Comparison of ENCODE assay signal across 8 cellular contexts in genomic region chr10:79022565-79023488, GRCh38. TPM values are rescaled to one million over a fixed set of nuclear protein-coding genes. Genes with fewer than 3 reads are reported as not detected.
DNase-seq lines count a peak whose midpoint lies in the region; ATAC-seq, FAIRE-seq and TF ChIP-seq lines count a peak whose summit lies in the region.

No MANE protein-coding gene starts in this region.

- no peak for ATAC-seq in activated naive CD8-positive, alpha-beta T cell treated with anti-CD3 and anti-CD28 coated beads, Interleukin-2, amount 10 ng/mL, durations not matched to agents 7 days and 5 days (ENCODE audit: low read depth)

- intact Hi-C loops in adrenal gland (cut with DNase I) = no loop called here

- DNase-seq in activated naive CD8-positive, alpha-beta T cell treated with anti-CD3 and anti-CD28 coated beads, Interleukin-2, amount 10 ng/mL, durations not matched to agents 7 days and 5 days = peak; percentile 25
- no peak for DNase-seq in activated naive CD8-positive, alpha-beta T cell treated with anti-CD3 and anti-CD28 coated beads for 36 hours
- DNase-seq in adrenal gland (peak in 4 of 7 donors; percentile 45 to 74 (median 46)), mesenteric fat pad (ENCODE audit: low spot score) (peak; percentile 86), D721Med (ENCODE audit: insufficient read length, low spot score) (no peak), middle frontal gyrus (ENCODE audit: extremely low spot score, low spot score) (no peak), KG1 (lab: John Stamatoyannopoulos, UW) (no peak)

- FAIRE-seq in D721Med (lab: Jason Lieb, UNC) = no peak

- H3K4me3 ChIP-seq in adrenal gland = no peak overlapping the region

- no peak for TF ChIP-seq POLR2A in adrenal gland (IDR thresholded peaks at IDR 0.05)

- H3K27me3 Mint-ChIP-seq in activated naive CD8-positive, alpha-beta T cell treated with anti-CD3 and anti-CD28 coated beads, Interleukin-2, amount 10 ng/mL, durations not matched to agents 7 days and 5 days = peaks cover 2% of the 10 kb centered on the region
- H3K27me3 Mint-ChIP-seq in activated naive CD8-positive, alpha-beta T cell treated with anti-CD3 and anti-CD28 coated beads for 36 hours = no peaks in the 10 kb centered on the region

- H3K27ac Mint-ChIP-seq in activated naive CD8-positive, alpha-beta T cell treated with anti-CD3 and anti-CD28 coated beads, Interleukin-2, amount 10 ng/mL, durations not matched to agents 7 days and 5 days = no peak overlapping the region
- H3K27ac Mint-ChIP-seq in activated naive CD8-positive, alpha-beta T cell treated with anti-CD3 and anti-CD28 coated beads for 36 hours = no peak overlapping the region

- H3K27me3 ChIP-seq in adrenal gland = no peaks in the 10 kb centered on the region

- TF ChIP-seq EP300 in Ishikawa (IDR thresholded peaks at IDR 0.05; ENCODE audit: borderline replicate concordance) = no peak

- WGBS in adrenal gland, 4 donors = 56 to 69% (median 65%) methylated on average over 21 to 25 of the region's 25 CpGs

- TF ChIP-seq RAD21 in Ishikawa (IDR thresholded peaks at IDR 0.05; ENCODE audit: low read depth) = no peak

- TF ChIP-seq CTCF in adrenal gland (IDR thresholded peaks at IDR 0.05) (no peak), D721Med (IDR thresholded peaks at IDR 0.05; ENCODE audit: insufficient read depth, missing control alignments) (no peak)

- peak overlapping the region in 1 of 5 donors; percentile 27 for H3K27ac ChIP-seq in adrenal gland

- H3K36me3 Mint-ChIP-seq in activated naive CD8-positive, alpha-beta T cell treated with anti-CD3 and anti-CD28 coated beads, Interleukin-2, amount 10 ng/mL, durations not matched to agents 7 days and 5 days = no peaks in the 10 kb centered on the region
- H3K36me3 Mint-ChIP-seq in activated naive CD8-positive, alpha-beta T cell treated with anti-CD3 and anti-CD28 coated beads for 36 hours = no peaks in the 10 kb centered on the region

- no peaks in the 10 kb centered on the region for H3K9me3 ChIP-seq in adrenal gland (replicated peaks in 1 of 3)

- no peaks in the 10 kb centered on the region for H3K36me3 ChIP-seq in adrenal gland (replicated peaks in 1 of 2)

- H3K9me3 Mint-ChIP-seq in activated naive CD8-positive, alpha-beta T cell treated with anti-CD3 and anti-CD28 coated beads, Interleukin-2, amount 10 ng/mL, durations not matched to agents 7 days and 5 days = no peaks in the 10 kb centered on the region
- peaks cover 3% of the 10 kb centered on the region for H3K9me3 Mint-ChIP-seq in activated naive CD8-positive, alpha-beta T cell treated with anti-CD3 and anti-CD28 coated beads for 36 hours

- POLR2A ChIA-PET in activated naive CD8-positive, alpha-beta T cell treated with anti-CD3 and anti-CD28 coated beads, Interleukin-2, amount 10 ng/mL, durations not matched to agents 7 days and 5 days (lab: Charles Lee) = no interaction called here

- H3K4me3 Mint-ChIP-seq in activated naive CD8-positive, alpha-beta T cell treated with anti-CD3 and anti-CD28 coated beads, Interleukin-2, amount 10 ng/mL, durations not matched to agents 7 days and 5 days = peak overlapping the region; percentile 6
- H3K4me3 Mint-ChIP-seq in activated naive CD8-positive, alpha-beta T cell treated with anti-CD3 and anti-CD28 coated beads for 36 hours = no peak overlapping the region

- peaks cover 0 to 10% of the 10 kb centered on the region in 2 donors for H3K4me1 ChIP-seq in adrenal gland (replicated peaks in 1 of 2)

- peaks cover 20% of the 10 kb centered on the region for H3K4me1 Mint-ChIP-seq in activated naive CD8-positive, alpha-beta T cell treated with anti-CD3 and anti-CD28 coated beads, Interleukin-2, amount 10 ng/mL, durations not matched to agents 7 days and 5 days
- peaks cover 31% of the 10 kb centered on the region for H3K4me1 Mint-ChIP-seq in activated naive CD8-positive, alpha-beta T cell treated with anti-CD3 and anti-CD28 coated beads for 36 hours

TF ChIP-seq in Ishikawa, 13 proteins besides CTCF, POLR2A, EP300 and RAD21:
- TF ChIP-seq MAX (IDR thresholded peaks at IDR 0.05) (0 out of 2 replicates have a peak, but pooled peaks have one; percentile 53), FOXM1 (IDR thresholded peaks at IDR 0.05; ENCODE audit: borderline replicate concordance, low read depth) (no peak)
TF ChIP-seq in Ishikawa: peak in this region for 1.

RNA-seq across cellular contexts. Expression of gene ZMIZ1, which starts 45.9 kb away (rescaled TPM):
- total RNA-seq in activated naive CD8-positive, alpha-beta T cell treated with anti-CD3 and anti-CD28 coated beads, Interleukin-2, amount 10 ng/mL, durations not matched to agents 7 days and 5 days = 10 to 100 TPM; 28.8 to 29.3 TPM
- 10 to 100 TPM; 27.3 to 28.2 TPM for total RNA-seq in activated naive CD8-positive, alpha-beta T cell treated with anti-CD3 and anti-CD28 coated beads for 36 hours
- total RNA-seq in adrenal gland (100 to 1,000 TPM in 1 of 8 donors, 10 to 100 TPM in 7; 47.9 to 113 (median 58.7) TPM), mesenteric fat pad (81.1 TPM)
- 100 to 1,000 TPM in 1 of 3 donors, 10 to 100 TPM in 2; 17.9 to 109 (median 32.2) TPM for polyA plus RNA-seq in adrenal gland

Comparison
In these comparisons a context has a peak if more than half of its experiments do, and no peak if none do; other contexts are left out.
1. DNase-seq: peak in activated naive CD8-positive, alpha-beta T cell treated with anti-CD3 and anti-CD28 coated beads, Interleukin-2, amount 10 ng/mL, durations not matched to agents 7 days and 5 days (single experiment), adrenal gland (4 of 7) and mesenteric fat pad (single experiment); none in activated naive CD8-positive, alpha-beta T cell treated with anti-CD3 and anti-CD28 coated beads for 36 hours (single experiment), D721Med (single experiment), middle frontal gyrus (single experiment) and KG1 (single experiment).